10 cellular contexts compared by ENCODE assay signal in genomic region chr6:6661684-6662083, GRCh38.
A peak's percentile ranks its signal among the peaks of the same experiment; 100 is the strongest.
DNase-seq lines count a peak whose midpoint lies in the region; ATAC-seq and FAIRE-seq lines count a peak whose summit lies in the region.
"Had no signal": no experiment of that assay in that cellular context is flagged by ENCODE, and none has a peak within 500 bp of the region (broad histone marks: within the 10 kb centered on the region; RNA-seq: fewer than 3 reads in every experiment).

No MANE protein-coding gene starts in this region.

- peaks cover 4 to 27% of the 10 kb centered on the region in 2 donors for H3K36me3 Mint-ChIP-seq in activated naive CD4-positive, alpha-beta T cell treated with anti-CD3 and anti-CD28 coated beads, Interleukin-2, amount 50 U/mL, for 72 hours

- 15 to 18% (median 17%) methylated on average over 3 of the region's 3 CpGs for WGBS in small intestine, 3 donors

- H3K9me3 ChIP-seq in small intestine (ENCODE audit: control insufficient read depth, low read depth): no peaks in the 10 kb centered on the region

- no peak overlapping the region for H3K4me3 ChIP-seq in small intestine (ENCODE audit: low read depth in 1 of 2, low read length in 2 of 2)

- intact Hi-C loops in head of caudate nucleus (cut with DNase I): no loop called here

- peaks cover 0 to under 1% of the 10 kb centered on the region in 2 donors for H3K4me1 ChIP-seq in small intestine (ENCODE audit: control insufficient read depth in 2 of 2, insufficient read depth in 1 of 2, low read depth in 1 of 2, low read length in 1 of 2)

- FAIRE-seq in small intestine (lab: Jason Lieb, UNC): no peak
- FAIRE-seq: islet of Langerhans had no signal

- H3K27ac Mint-ChIP-seq in activated naive CD4-positive, alpha-beta T cell treated with anti-CD3 and anti-CD28 coated beads, Interleukin-2, amount 50 U/mL, for 72 hours: no peak overlapping the region

- H3K27ac ChIP-seq in small intestine (ENCODE audit: low read depth in 1 of 2, low read length in 1 of 2): peak overlapping the region in 1 of 2 donors; percentile 7
- H3K27ac ChIP-seq: 22Rv1 had no signal

- peaks cover 0 to 9% of the 10 kb centered on the region in 2 donors for H3K9me3 Mint-ChIP-seq in activated naive CD4-positive, alpha-beta T cell treated with anti-CD3 and anti-CD28 coated beads, Interleukin-2, amount 50 U/mL, for 72 hours

- no peak for ATAC-seq in HG02759 (IDR thresholded peaks at IDR 0.05; ENCODE audit: unreplicated experiment)
- no peak for ATAC-seq in activated naive CD4-positive, alpha-beta T cell treated with anti-CD3 and anti-CD28 coated beads, Interleukin-2, amount 50 U/mL, for 72 hours

- no peaks in the 10 kb centered on the region for H3K36me3 ChIP-seq in small intestine (ENCODE audit: control insufficient read depth in 2 of 2, insufficient read depth in 2 of 2, low read length in 2 of 2)

- H3K27me3 ChIP-seq in small intestine (ENCODE audit: control insufficient read depth in 2 of 2, insufficient read depth in 2 of 2, low read length in 2 of 2): no peaks in the 10 kb centered on the region

- DNase-seq in DMS53 (lab: John Stamatoyannopoulos, UW): peak; percentile 12
- DNase-seq in DMS53 treated with DMSO at 0.1 percent for 48 hours (lab: John Stamatoyannopoulos, UW; ENCODE audit: unreplicated experiment): no peak
- DNase-seq in NOMO-1 treated with dmso at 0.1 percent for 144 hours (lab: John Stamatoyannopoulos, UW; ENCODE audit: unreplicated experiment): peak; percentile 19
- DNase-seq in head of caudate nucleus: peak in 22 of 42 donors; percentile 14 to 70 (median 33)
- peak; percentile 64 for DNase-seq in small intestine
- no peak for DNase-seq in stimulated activated CD4-positive, alpha-beta T cell treated with anti-CD3 and anti-CD28 coated beads, Interleukin-15, amount 100 ng/mL, for 24 hours
- no peak for DNase-seq in activated naive CD4-positive, alpha-beta T cell treated with anti-CD3 and anti-CD28 coated beads, Interleukin-2, amount 50 U/mL, for 72 hours (ENCODE audit: low spot score in 2 of 2)

Comparison
In these comparisons a context has a peak if more than half of its experiments do, and no peak if none do; other contexts are left out.
1. DNase-seq: peak in DMS53 (single experiment), NOMO-1 treated with dmso at 0.1 percent for 144 hours (single experiment), head of caudate nucleus (22 of 42) and small intestine (single experiment); none in DMS53 treated with DMSO at 0.1 percent for 48 hours (single experiment), stimulated activated CD4-positive, alpha-beta T cell treated with anti-CD3 and anti-CD28 coated beads, Interleukin-15, amount 100 ng/mL, for 24 hours (single experiment) and activated naive CD4-positive, alpha-beta T cell treated with anti-CD3 and anti-CD28 coated beads, Interleukin-2, amount 50 U/mL, for 72 hours (0 of 2).